17 cellular contexts compared by ENCODE assay signal in genomic region chr17:7002288-7003047, GRCh38. TPM values are rescaled to one million over a fixed set of nuclear protein-coding genes. Genes with fewer than 3 reads are reported as not detected.
DNase-seq lines count a peak whose midpoint lies in the region; ATAC-seq, FAIRE-seq and TF ChIP-seq lines count a peak whose summit lies in the region.
"Had no signal": no experiment of that assay in that cellular context is flagged by ENCODE, and none has a peak within 500 bp of the region (broad histone marks: within the 10 kb centered on the region; RNA-seq: fewer than 3 reads in every experiment).

No MANE protein-coding gene starts in this region.

- H3K4me3 ChIP-seq in CD4-positive, CD25-positive, alpha-beta regulatory T cell (ENCODE audit: low read depth, low read length): no peak overlapping the region
- no peak overlapping the region for H3K4me3 ChIP-seq in CD8-positive, alpha-beta memory T cell (ENCODE audit: low read length)
- no peak overlapping the region for H3K4me3 ChIP-seq in sigmoid colon
- H3K4me3 ChIP-seq: GM12878 had no signal

- no peaks in the 10 kb centered on the region for H3K4me1 ChIP-seq in CD4-positive, CD25-positive, alpha-beta regulatory T cell (ENCODE audit: control insufficient read depth, insufficient read depth, low read length, poor library complexity, severe bottlenecking)
- H3K4me1 ChIP-seq in CD8-positive, alpha-beta memory T cell (ENCODE audit: insufficient read depth, low read length): no peaks in the 10 kb centered on the region
- no peaks in the 10 kb centered on the region for H3K4me1 ChIP-seq in sigmoid colon

- no peak overlapping the region for H3K4me3 Mint-ChIP-seq in CD4-positive, CD25-positive, alpha-beta regulatory T cell
- no peak overlapping the region for H3K4me3 Mint-ChIP-seq in CD8-positive, alpha-beta memory T cell
- no peak overlapping the region for H3K4me3 Mint-ChIP-seq in central memory CD8-positive, alpha-beta T cell
- no peak overlapping the region for H3K4me3 Mint-ChIP-seq in type B pancreatic cell
- H3K4me3 Mint-ChIP-seq: CD14-positive monocyte, H9 had no signal

- TF ChIP-seq POLR2A in sigmoid colon (IDR thresholded peaks at IDR 0.05) (no peak), GM12892 (IDR thresholded peaks at IDR 0.05; ENCODE audit: low read depth, low read length) (no peak)

- WGBS in sigmoid colon, 2 donors: 75 to 90% methylated on average over 6 of the region's 6 CpGs

- peaks cover 35% of the 10 kb centered on the region for H3K36me3 Mint-ChIP-seq in CD4-positive, CD25-positive, alpha-beta regulatory T cell
- peaks cover 4 to 76% (median 25%) of the 10 kb centered on the region in 3 donors for H3K36me3 Mint-ChIP-seq in CD8-positive, alpha-beta memory T cell
- peaks cover 35% of the 10 kb centered on the region for H3K36me3 Mint-ChIP-seq in central memory CD8-positive, alpha-beta T cell (ENCODE audit: insufficient read depth)
- peaks cover 36% of the 10 kb centered on the region for H3K36me3 Mint-ChIP-seq in type B pancreatic cell

- TF ChIP-seq CTCF in sigmoid colon (IDR thresholded peaks at IDR 0.05) (no peak), type B pancreatic cell (conservative IDR thresholded peaks at IDR 0.05) (no peak)

- no peak for DNase-seq in CD4-positive, CD25-positive, alpha-beta regulatory T cell
- DNase-seq in CD8-positive, alpha-beta memory T cell: no peak
- no peak for DNase-seq in central memory CD8-positive, alpha-beta T cell (ENCODE audit: low spot score in 2 of 2)
- DNase-seq in sigmoid colon (peak; percentile 32), GM12892 (ENCODE audit: insufficient read length) (no peak), type B pancreatic cell (ENCODE audit: extremely low spot score, unreplicated experiment) (no peak)
- DNase-seq: DMS 273 treated with DMSO at 0.1 percent for 48 hours, GOT3 had no signal

- H3K4me1 Mint-ChIP-seq in CD4-positive, CD25-positive, alpha-beta regulatory T cell: peaks cover 11 to 37% (median 22%) of the 10 kb centered on the region in 4 donors
- peaks cover 20 to 27% (median 24%) of the 10 kb centered on the region in 3 donors for H3K4me1 Mint-ChIP-seq in CD8-positive, alpha-beta memory T cell
- peaks cover 46% of the 10 kb centered on the region for H3K4me1 Mint-ChIP-seq in central memory CD8-positive, alpha-beta T cell
- H3K4me1 Mint-ChIP-seq in type B pancreatic cell (ENCODE audit: unreplicated experiment): peaks cover 6% of the 10 kb centered on the region
- H3K4me1 Mint-ChIP-seq: H9 had no signal

- peaks cover 49% of the 10 kb centered on the region for H3K36me3 ChIP-seq in CD4-positive, CD25-positive, alpha-beta regulatory T cell (ENCODE audit: control insufficient read depth, insufficient read depth, low read length)
- peaks cover 27% of the 10 kb centered on the region for H3K36me3 ChIP-seq in CD8-positive, alpha-beta memory T cell (ENCODE audit: insufficient read depth, low read length)
- H3K36me3 ChIP-seq in sigmoid colon: peaks cover 14 to 60% (median 18%) of the 10 kb centered on the region in 4 donors

- TF ChIP-seq EP300 in sigmoid colon (IDR thresholded peaks at IDR 0.05): no peak

- H3K9me3 ChIP-seq in CD4-positive, CD25-positive, alpha-beta regulatory T cell (ENCODE audit: control insufficient read depth in 2 of 2, low read length in 2 of 2): no peaks in the 10 kb centered on the region
- H3K9me3 ChIP-seq in CD8-positive, alpha-beta memory T cell (ENCODE audit: low read length): no peaks in the 10 kb centered on the region
- no peaks in the 10 kb centered on the region for H3K9me3 ChIP-seq in sigmoid colon

- POLR2A ChIA-PET in CD8-positive, alpha-beta memory T cell (lab: Charles Lee): no interaction called here

- no peaks in the 10 kb centered on the region for H3K27me3 Mint-ChIP-seq in CD4-positive, CD25-positive, alpha-beta regulatory T cell
- H3K27me3 Mint-ChIP-seq in CD8-positive, alpha-beta memory T cell: peaks cover 0 to 1% of the 10 kb centered on the region in 2 donors
- H3K27me3 Mint-ChIP-seq in central memory CD8-positive, alpha-beta T cell: no peaks in the 10 kb centered on the region
- no peaks in the 10 kb centered on the region for H3K27me3 Mint-ChIP-seq in type B pancreatic cell

- FAIRE-seq in GM12892 (lab: Jason Lieb, UNC): no peak
- FAIRE-seq: GM12878 had no signal

- intact Hi-C loops in sigmoid colon (cut with DNase I): loop anchor here (5.0 to 10.0 kb wide), 2 partner anchors 158 to 335 kb away; no protein-coding TSS in a partner anchor

- H3K9me3 Mint-ChIP-seq in CD4-positive, CD25-positive, alpha-beta regulatory T cell: peaks cover 0 to 1% (median 0%) of the 10 kb centered on the region in 7 donors
- no peaks in the 10 kb centered on the region for H3K9me3 Mint-ChIP-seq in CD8-positive, alpha-beta memory T cell
- no peaks in the 10 kb centered on the region for H3K9me3 Mint-ChIP-seq in central memory CD8-positive, alpha-beta T cell
- H3K9me3 Mint-ChIP-seq in type B pancreatic cell: no peaks in the 10 kb centered on the region
- H3K9me3 Mint-ChIP-seq: CD14-positive monocyte, H9 had no signal

- no peaks in the 10 kb centered on the region for H3K27me3 ChIP-seq in CD4-positive, CD25-positive, alpha-beta regulatory T cell (ENCODE audit: control insufficient read depth, insufficient read depth, low read length)
- no peaks in the 10 kb centered on the region for H3K27me3 ChIP-seq in CD8-positive, alpha-beta memory T cell (ENCODE audit: insufficient read depth, low read length, poor library complexity, severe bottlenecking)
- no peaks in the 10 kb centered on the region for H3K27me3 ChIP-seq in sigmoid colon

- H3K27ac ChIP-seq in CD4-positive, CD25-positive, alpha-beta regulatory T cell (ENCODE audit: insufficient read depth, low read length, poor library complexity, severe bottlenecking): no peak overlapping the region
- no peak overlapping the region for H3K27ac ChIP-seq in CD8-positive, alpha-beta memory T cell (ENCODE audit: low read depth, low read length)
- H3K27ac ChIP-seq in sigmoid colon: no peak overlapping the region

- ATAC-seq in CD4-positive, CD25-positive, alpha-beta regulatory T cell (ENCODE audit: low read depth in 2 of 2): no peak
- no peak for ATAC-seq in central memory CD8-positive, alpha-beta T cell (replicated peaks; ENCODE audit: extremely low read depth, poor library complexity, severe bottlenecking)
- no peak for ATAC-seq in GM21367 (IDR thresholded peaks at IDR 0.05; ENCODE audit: unreplicated experiment)

- CTCF ChIA-PET in CD8-positive, alpha-beta memory T cell (lab: Charles Lee): interaction anchor here (0.9 to 5.1 kb wide), 4 partner anchors 10 to 159 kb away, joined by 3 to 98 read pairs (median 13); partner anchors contain the start of genes BCL6B and RNASEK

- H3K27ac Mint-ChIP-seq in CD4-positive, CD25-positive, alpha-beta regulatory T cell: peak overlapping the region in 2 of 3 donors; percentile 3 to 29
- H3K27ac Mint-ChIP-seq in CD8-positive, alpha-beta memory T cell: peak overlapping the region in 6 of 8 donors; percentile 22 to 91 (median 70)
- H3K27ac Mint-ChIP-seq in central memory CD8-positive, alpha-beta T cell (ENCODE audit: low read depth): peak overlapping the region; percentile 42
- no peak overlapping the region for H3K27ac Mint-ChIP-seq in type B pancreatic cell

RNA-seq across cellular contexts. Expression of gene ALOX12, which starts 6.6 kb away (rescaled TPM):
- total RNA-seq in CD4-positive, CD25-positive, alpha-beta regulatory T cell: 2.7 TPM
- polyA plus RNA-seq in CD4-positive, CD25-positive, alpha-beta regulatory T cell: under 1 TPM; 0.18 to 0.88 (median 0.20) TPM
- total RNA-seq in CD8-positive, alpha-beta memory T cell: not detected
- polyA plus RNA-seq in CD8-positive, alpha-beta memory T cell: 0.47 TPM
- total RNA-seq in sigmoid colon (not detected), type B pancreatic cell (ENCODE audit: low replicate concordance) (0.34 and 2.1 TPM in 2 replicates)
- polyA plus RNA-seq in sigmoid colon: not detected
- 0.89 TPM for polyA plus RNA-seq in GM12892 (2012; ENCODE audit: missing spikeins)
- total RNA-seq: A673, Calu3, Daoy, GM12878, HT-29 had no signal
- polyA plus RNA-seq: BJ had no signal

RNA-seq across cellular contexts. Expression of gene RNASEK, which starts 10.0 kb away (rescaled TPM):
- 128 TPM for total RNA-seq in CD4-positive, CD25-positive, alpha-beta regulatory T cell
- polyA plus RNA-seq in CD4-positive, CD25-positive, alpha-beta regulatory T cell: 100 to 1,000 TPM; 556 to 649 (median 611) TPM
- 100 to 1,000 TPM; 160 to 169 TPM for total RNA-seq in CD8-positive, alpha-beta memory T cell
- 795 TPM for polyA plus RNA-seq in CD8-positive, alpha-beta memory T cell
- total RNA-seq in sigmoid colon (100 to 1,000 TPM in 2 of 4 donors, 10 to 100 TPM in 2; 78.8 to 196 (median 109) TPM), type B pancreatic cell (ENCODE audit: low replicate concordance) (176 and 208 TPM in 2 replicates)
- 100 to 1,000 TPM; 261 to 363 (median 302) TPM for polyA plus RNA-seq in sigmoid colon
- polyA plus RNA-seq in GM12892 (2012; ENCODE audit: missing spikeins): 120 TPM

RNA-seq across cellular contexts. Expression of gene BCL6B, which starts 20.4 kb away (rescaled TPM):
- 0.42 TPM for total RNA-seq in CD4-positive, CD25-positive, alpha-beta regulatory T cell
- polyA plus RNA-seq in CD4-positive, CD25-positive, alpha-beta regulatory T cell: not detected
- total RNA-seq in CD8-positive, alpha-beta memory T cell: under 1 TPM; 0.24 to 0.59 TPM
- polyA plus RNA-seq in CD8-positive, alpha-beta memory T cell: 0.09 TPM
- 1 to 10 TPM in 2 of 4 donors, under 1 TPM in 2; 0.71 to 2.8 (median 1.8) TPM for total RNA-seq in sigmoid colon
- 1 to 10 TPM in 2 of 3 donors, under 1 TPM in 1; 0.46 to 3.6 (median 3.3) TPM for polyA plus RNA-seq in sigmoid colon
- polyA plus RNA-seq in GM12892 (2012; ENCODE audit: missing spikeins): not detected
- total RNA-seq in type B pancreatic cell (ENCODE audit: low replicate concordance): not detected in 2 replicates
- total RNA-seq: Calu3, Daoy, HT-29 had no signal
- polyA plus RNA-seq: BJ had no signal

RNA-seq across cellular contexts. Expression of gene SLC16A13, which starts 33.3 kb away (rescaled TPM):
- total RNA-seq in CD4-positive, CD25-positive, alpha-beta regulatory T cell: 3.8 TPM
- polyA plus RNA-seq in CD4-positive, CD25-positive, alpha-beta regulatory T cell: 1 to 10 TPM; 1.1 to 1.9 (median 1.5) TPM
- 1 to 10 TPM; 7.7 to 8.1 TPM for total RNA-seq in CD8-positive, alpha-beta memory T cell
- polyA plus RNA-seq in CD8-positive, alpha-beta memory T cell: 1.4 TPM
- total RNA-seq in sigmoid colon (1 to 10 TPM in 1 of 4 donors, under 1 TPM in 3; 0.36 to 1.1 (median 0.60) TPM), type B pancreatic cell (ENCODE audit: low replicate concordance) (13.5 and 15.5 TPM in 2 replicates)
- 1 to 10 TPM in 2 of 3 donors, under 1 TPM in 1; 0.60 to 7.3 (median 1.2) TPM for polyA plus RNA-seq in sigmoid colon
- 2.2 TPM for polyA plus RNA-seq in GM12892 (2012; ENCODE audit: missing spikeins)

RNA-seq across cellular contexts. Expression of gene SLC16A11, which starts 41.4 kb away (rescaled TPM):
- 0.39 TPM for total RNA-seq in CD4-positive, CD25-positive, alpha-beta regulatory T cell
- 1 to 10 TPM in 1 of 4 donors, under 1 TPM in 2, not detected in 1; 0.30 to 1.2 (median 0.67) TPM for polyA plus RNA-seq in CD4-positive, CD25-positive, alpha-beta regulatory T cell
- total RNA-seq in CD8-positive, alpha-beta memory T cell: 1 to 10 TPM; 1.3 to 1.8 TPM
- polyA plus RNA-seq in CD8-positive, alpha-beta memory T cell: 1.6 TPM
- under 1 TPM in 3 of 4 donors, not detected in 1; 0.33 to 0.54 (median 0.36) TPM for total RNA-seq in sigmoid colon
- 1 to 10 TPM in 1 of 3 donors, not detected in 2; 2.4 TPM for polyA plus RNA-seq in sigmoid colon
- polyA plus RNA-seq in GM12892 (2012; ENCODE audit: missing spikeins): 0.57 TPM
- 3.9 and 10.5 TPM in 2 replicates for total RNA-seq in type B pancreatic cell (ENCODE audit: low replicate concordance)
- total RNA-seq: Calu3, Daoy, HT-29 had no signal
- polyA plus RNA-seq: BJ, CD14-positive monocyte had no signal
